21 cellular contexts compared by ENCODE assay signal in genomic region chr3:183454064-183454463, GRCh38. TPM values are rescaled to one million over a fixed set of nuclear protein-coding genes. Genes with fewer than 3 reads are reported as not detected.
DNase-seq lines count a peak whose midpoint lies in the region; ATAC-seq, FAIRE-seq and TF ChIP-seq lines count a peak whose summit lies in the region.
"Had no signal": no experiment of that assay in that cellular context is flagged by ENCODE, and none has a peak within 500 bp of the region (broad histone marks: within the 10 kb centered on the region; RNA-seq: fewer than 3 reads in every experiment).

No MANE protein-coding gene starts in this region.

- POLR2A ChIA-PET in PC-3 (lab: Charles Lee; ENCODE audit: unreplicated experiment): no interaction called here
- POLR2A ChIA-PET in CD8-positive, alpha-beta memory T cell (lab: Charles Lee): no interaction called here

- H3K27ac Mint-ChIP-seq in CD8-positive, alpha-beta memory T cell: no peak overlapping the region
- H3K27ac Mint-ChIP-seq: CD14-positive monocyte; CD4-positive, alpha-beta memory T cell; GM23338 had no signal

- peaks cover 0 to 18% (median 16%) of the 10 kb centered on the region in 3 donors for H3K36me3 Mint-ChIP-seq in CD8-positive, alpha-beta memory T cell

- FAIRE-seq in RCC 7860 (lab: Jason Lieb, UNC): no peak
- FAIRE-seq: G401.6, GM19239 had no signal

- no peak for TF ChIP-seq POLR2A in heart left ventricle (IDR thresholded peaks at IDR 0.05)

- H3K4me1 Mint-ChIP-seq in CD8-positive, alpha-beta memory T cell: peaks cover 0 to 4% (median 3%) of the 10 kb centered on the region in 3 donors
- H3K4me1 Mint-ChIP-seq: CD14-positive monocyte had no signal

- no peak overlapping the region for H3K9ac ChIP-seq in PC-3 (ENCODE audit: low read length)
- H3K9ac ChIP-seq: BLaER1 had no signal

- H3K9me3 ChIP-seq in heart left ventricle: no peaks in the 10 kb centered on the region
- no peaks in the 10 kb centered on the region for H3K9me3 ChIP-seq in PC-3 (ENCODE audit: low read length)
- no peaks in the 10 kb centered on the region for H3K9me3 ChIP-seq in psoas muscle
- H3K9me3 ChIP-seq in CD8-positive, alpha-beta memory T cell (ENCODE audit: low read length): no peaks in the 10 kb centered on the region
- H3K9me3 ChIP-seq: BLaER1 had no signal

- no TSS peak for BruUV-seq in PC-3 (replicated peaks; lab: Mats Ljungman, UMichigan)

- WGBS in heart left ventricle, 4 donors: 66 to 83% (median 73%) methylated on average over 4 of the region's 4 CpGs
- WGBS in psoas muscle, 3 donors: 92 to 94% (median 93%) methylated on average over 4 of the region's 4 CpGs

- intact Hi-C loops in heart left ventricle (cut with DNase I) (no loop called here), left cardiac atrium (cut with DNase I) (no loop called here), PC-3 (cut with micrococcal nuclease) (no loop called here), dorsolateral prefrontal cortex (cut with DNase I) (loop anchor here in 1 of 2 donors (5.0 kb wide), 1 partner anchor 352 kb away; no protein-coding TSS in a partner anchor), psoas muscle (cut with DNase I) (no loop called here)

- H3K27me3 Mint-ChIP-seq in CD8-positive, alpha-beta memory T cell: no peaks in the 10 kb centered on the region
- H3K27me3 Mint-ChIP-seq: CD4-positive, alpha-beta memory T cell had no signal

- H2AFZ ChIP-seq in PC-3 (ENCODE audit: low read length): no peak overlapping the region
- H2AFZ ChIP-seq: GM23338 had no signal

- CTCF ChIA-PET in PC-3 (lab: Charles Lee): no interaction called here
- CTCF ChIA-PET in CD8-positive, alpha-beta memory T cell (lab: Charles Lee): no interaction called here

- H3K9me3 Mint-ChIP-seq in CD8-positive, alpha-beta memory T cell: no peaks in the 10 kb centered on the region
- H3K9me3 Mint-ChIP-seq: CD14-positive monocyte; CD4-positive, alpha-beta memory T cell; GM23338 had no signal

- no peak for DNase-seq in heart left ventricle
- no peak for DNase-seq in left cardiac atrium
- DNase-seq in PC-3: no peak
- no peak for DNase-seq in dorsolateral prefrontal cortex
- no peak for DNase-seq in psoas muscle
- DNase-seq in CD8-positive, alpha-beta memory T cell: no peak
- DNase-seq in RCC 7860 (ENCODE audit: low spot score): no peak
- DNase-seq in T-helper 2 cell: no peak
- DNase-seq: 8988T; CD4-positive, alpha-beta memory T cell; COR-L47; DMS 273 treated with DMSO at 0.1 percent for 48 hours; HCEC 1CT had no signal

- peak overlapping the region in 7 of 12 donors; percentile 3 to 67 (median 51) for H3K27ac ChIP-seq in heart left ventricle
- 0 out of 2 replicates have a peak overlapping the region, but pooled peaks have one; percentile 65 for H3K27ac ChIP-seq in PC-3 (ENCODE audit: low read length)
- peak overlapping the region in 41 of 59 donors; percentile 21 to 96 (median 84) for H3K27ac ChIP-seq in dorsolateral prefrontal cortex
- H3K27ac ChIP-seq in psoas muscle: peak overlapping the region; percentile 72
- H3K27ac ChIP-seq in CD8-positive, alpha-beta memory T cell (ENCODE audit: low read depth, low read length): no peak overlapping the region
- H3K27ac ChIP-seq: BLaER1 had no signal

- H3K9me2 ChIP-seq in PC-3 (replicated peaks; ENCODE audit: low read length): no peaks in the 10 kb centered on the region

- H4K20me1 ChIP-seq in PC-3 (ENCODE audit: low read length): no peaks in the 10 kb centered on the region
- H4K20me1 ChIP-seq: BLaER1 had no signal

- H3K4me2 ChIP-seq in PC-3 (ENCODE audit: low read length): no peak overlapping the region
- H3K4me2 ChIP-seq: BLaER1, GM23338 had no signal

- H3K4me3 Mint-ChIP-seq in CD8-positive, alpha-beta memory T cell: no peak overlapping the region
- H3K4me3 Mint-ChIP-seq: CD14-positive monocyte; CD4-positive, alpha-beta memory T cell; GM23338 had no signal

- no peak for TF ChIP-seq CTCF in heart left ventricle (IDR thresholded peaks at IDR 0.05)
- TF ChIP-seq CTCF in PC-3 (conservative IDR thresholded peaks at IDR 0.05; ENCODE audit: low read depth, low read length): no peak
- no peak for TF ChIP-seq CTCF in dorsolateral prefrontal cortex (IDR thresholded peaks at IDR 0.05 in 54 of 56, conservative IDR thresholded peaks at IDR 0.05 in 2 of 56; ENCODE audit: low read depth in 1 of 56, partially characterized antibody in 56 of 56)
- no peak for TF ChIP-seq CTCF in psoas muscle (IDR thresholded peaks at IDR 0.05)

- no peaks in the 10 kb centered on the region for H3F3A ChIP-seq in PC-3 (ENCODE audit: low read length, unreplicated experiment)

- no peaks in the 10 kb centered on the region for H3K79me2 ChIP-seq in PC-3 (ENCODE audit: low read length)

- peaks cover 0 to 19% (median 12%) of the 10 kb centered on the region in 12 donors for H3K4me1 ChIP-seq in heart left ventricle
- peaks cover 20% of the 10 kb centered on the region for H3K4me1 ChIP-seq in PC-3 (ENCODE audit: insufficient read depth, low read length)
- peaks cover 19% of the 10 kb centered on the region for H3K4me1 ChIP-seq in psoas muscle
- H3K4me1 ChIP-seq in CD8-positive, alpha-beta memory T cell (ENCODE audit: insufficient read depth, low read length): no peaks in the 10 kb centered on the region

- H3K4me3 ChIP-seq in heart left ventricle: no peak overlapping the region
- no peak overlapping the region for H3K4me3 ChIP-seq in PC-3 (ENCODE audit: low read length)
- no peak overlapping the region for H3K4me3 ChIP-seq in dorsolateral prefrontal cortex
- H3K4me3 ChIP-seq in psoas muscle: no peak overlapping the region
- no peak overlapping the region for H3K4me3 ChIP-seq in CD8-positive, alpha-beta memory T cell (ENCODE audit: low read length)
- H3K4me3 ChIP-seq: BLaER1, GM23338 had no signal

- H3K36me3 ChIP-seq in heart left ventricle (peaks cover 0 to 56% (median 31%) of the 10 kb centered on the region in 9 donors), PC-3 (ENCODE audit: low read depth, low read length) (no peaks in the 10 kb centered on the region), psoas muscle (ENCODE audit: insufficient read depth in 1 of 2, low read depth in 1 of 2) (peaks cover 0 to 44% of the 10 kb centered on the region in 2 donors)
- no peaks in the 10 kb centered on the region for H3K36me3 ChIP-seq in CD8-positive, alpha-beta memory T cell (ENCODE audit: insufficient read depth, low read length)

- ATAC-seq in heart left ventricle (peak in 3 of 4 donors; percentile 44 to 67 (median 59)), left cardiac atrium (no peak), PC-3 (no peak), psoas muscle (peak in 3 of 4 donors; percentile 64 to 73 (median 71))
- ATAC-seq: GM23338 had no signal

- H3K27me3 ChIP-seq in heart left ventricle (no peaks in the 10 kb centered on the region), PC-3 (ENCODE audit: low read length) (no peaks in the 10 kb centered on the region), dorsolateral prefrontal cortex (no peaks in the 10 kb centered on the region), psoas muscle (ENCODE audit: insufficient read depth in 3 of 3, low read length in 2 of 3) (no peaks in the 10 kb centered on the region)
- H3K27me3 ChIP-seq in CD8-positive, alpha-beta memory T cell (ENCODE audit: insufficient read depth, low read length, poor library complexity, severe bottlenecking): no peaks in the 10 kb centered on the region
- H3K27me3 ChIP-seq: BLaER1 had no signal

RNA-seq across cellular contexts. Expression of gene MCF2L2, which starts 25.6 kb away (rescaled TPM):
- total RNA-seq in heart left ventricle (1 to 10 TPM in 1 of 9 donors, under 1 TPM in 7, not detected in 1; 0.12 to 1.4 (median 0.23) TPM), left cardiac atrium (1 to 10 TPM in 1 of 2 donors, under 1 TPM in 1; 0.34 to 1.1 TPM), PC-3 (2014; rRNA removed) (3.6 and 3.9 TPM in 2 replicates), dorsolateral prefrontal cortex (100 to 1,000 TPM in 110 of 120 experiments, 10 to 100 TPM in 10; 61.2 to 266 (median 124) TPM), psoas muscle (under 1 TPM; 0.39 to 0.79 (median 0.57) TPM)
- polyA plus RNA-seq in heart left ventricle (under 1 TPM; 0.12 to 0.46 TPM), psoas muscle (1 to 10 TPM in 1 of 3 donors, under 1 TPM in 2; 0.17 to 2.7 (median 0.38) TPM)
- total RNA-seq in CD8-positive, alpha-beta memory T cell: 1 to 10 TPM; 2.8 to 3.5 TPM
- 0.78 TPM for polyA plus RNA-seq in CD8-positive, alpha-beta memory T cell
- total RNA-seq: A673, HT-29 had no signal
- polyA plus RNA-seq: AG04450 had no signal

Comparison
In these comparisons a context has a peak if more than half of its experiments do, and no peak if none do; other contexts are left out.
1. ATAC-seq: peak in heart left ventricle (3 of 4) and psoas muscle (3 of 4); none in left cardiac atrium (0 of 2) and PC-3 (single experiment).
2. RNA of gene MCF2L2, which starts 25.6 kb away (total RNA-seq): 61.2 to 266 TPM in dorsolateral prefrontal cortex; 3.6 to 3.9 TPM in PC-3, 2.8 to 3.5 TPM in CD8-positive, alpha-beta memory T cell, 0.34 to 1.1 TPM in left cardiac atrium, 0.39 to 0.79 TPM in psoas muscle and 0.12 to 1.4 TPM in heart left ventricle; every median in the first group is over 10 times any median in the second.